1 cellular context compared by ENCODE assay signal in the genomic region with DNA sequence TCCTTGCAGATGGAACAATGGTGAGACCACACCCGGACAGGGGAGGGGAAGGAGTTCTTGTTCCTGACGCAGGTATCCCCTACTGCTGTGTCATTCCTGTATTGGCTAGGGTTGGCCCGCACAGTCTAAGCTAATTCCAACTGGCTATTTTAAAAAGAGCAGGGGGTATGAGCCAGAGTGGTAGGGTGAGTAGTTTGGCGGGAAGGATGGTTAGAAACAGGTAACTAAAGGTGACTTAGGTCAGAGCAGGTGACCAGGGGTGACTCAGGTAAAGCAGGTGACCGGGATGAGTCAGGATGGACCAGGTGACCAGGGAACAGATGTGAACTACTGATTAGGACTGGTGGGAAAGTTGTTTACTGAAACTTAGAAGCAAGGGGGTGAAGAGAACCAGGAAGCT.
TF ChIP-seq lines count a peak whose summit lies in the region.

No MANE protein-coding gene starts in this region.

TF ChIP-seq in HepG2, 621 proteins besides CTCF, POLR2A, EP300 and RAD21 (continued from another document):
- TF ChIP-seq ZEB1 (IDR thresholded peaks at IDR 0.05; ENCODE audit: insufficient replicate concordance, low read depth) (peak; percentile 36), MEIS1 (CRISPR knock-in tag; IDR thresholded peaks at IDR 0.05; ENCODE audit: borderline replicate concordance) (no peak), KMT2A (CRISPR knock-in tag; IDR thresholded peaks at IDR 0.05) (no peak), HHEX (CRISPR knock-in tag; IDR thresholded peaks at IDR 0.05) (no peak), FOSL2 (CRISPR knock-in tag; IDR thresholded peaks at IDR 0.05) (peak; percentile 71), HNF1B (CRISPR knock-in tag; IDR thresholded peaks at IDR 0.05) (0 out of 2 replicates have a peak, but pooled peaks have one; percentile 31), ATRX (CRISPR knock-in tag; IDR thresholded peaks at IDR 0.05; ENCODE audit: borderline replicate concordance) (no peak), PHF5A (CRISPR knock-in tag; IDR thresholded peaks at IDR 0.05; ENCODE audit: low read depth, unreplicated experiment) (no peak), ZNF335 (CRISPR knock-in tag; IDR thresholded peaks at IDR 0.05) (no peak), TOE1 (CRISPR knock-in tag; IDR thresholded peaks at IDR 0.05) (no peak)
- TF ChIP-seq, protein P1, sequence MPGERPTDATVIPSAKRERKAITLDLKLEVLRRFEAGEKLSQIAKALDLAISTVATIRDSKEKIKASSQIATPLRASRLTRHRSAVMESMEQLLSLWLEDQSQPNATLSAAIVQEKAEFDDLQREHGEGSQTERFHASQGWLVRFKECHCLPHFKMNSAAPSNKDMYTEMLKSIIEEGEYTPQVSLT (CRISPR knock-in tag; IDR thresholded peaks at IDR 0.05; ENCODE audit: borderline replicate concordance, low read depth), result no peak
- TF ChIP-seq, protein P2, sequence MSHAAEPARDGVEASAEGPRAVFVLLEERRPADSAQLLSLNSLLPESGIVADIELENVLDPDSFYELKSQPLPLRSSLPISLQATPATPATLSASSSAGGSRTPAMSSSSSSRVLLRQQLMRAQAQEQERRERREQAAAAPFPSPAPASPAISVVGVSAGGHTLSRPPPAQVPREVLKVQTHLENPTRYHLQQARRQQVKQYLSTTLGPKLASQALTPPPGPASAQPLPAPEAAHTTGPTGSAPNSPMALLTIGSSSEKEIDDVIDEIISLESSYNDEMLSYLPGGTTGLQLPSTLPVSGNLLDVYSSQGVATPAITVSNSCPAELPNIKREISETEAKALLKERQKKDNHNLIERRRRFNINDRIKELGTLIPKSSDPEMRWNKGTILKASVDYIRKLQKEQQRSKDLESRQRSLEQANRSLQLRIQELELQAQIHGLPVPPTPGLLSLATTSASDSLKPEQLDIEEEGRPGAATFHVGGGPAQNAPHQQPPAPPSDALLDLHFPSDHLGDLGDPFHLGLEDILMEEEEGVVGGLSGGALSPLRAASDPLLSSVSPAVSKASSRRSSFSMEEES (CRISPR knock-in tag; IDR thresholded peaks at IDR 0.05), result 0 out of 2 replicates have a peak, but pooled peaks have one; percentile 24
- TF ChIP-seq, protein P3, sequence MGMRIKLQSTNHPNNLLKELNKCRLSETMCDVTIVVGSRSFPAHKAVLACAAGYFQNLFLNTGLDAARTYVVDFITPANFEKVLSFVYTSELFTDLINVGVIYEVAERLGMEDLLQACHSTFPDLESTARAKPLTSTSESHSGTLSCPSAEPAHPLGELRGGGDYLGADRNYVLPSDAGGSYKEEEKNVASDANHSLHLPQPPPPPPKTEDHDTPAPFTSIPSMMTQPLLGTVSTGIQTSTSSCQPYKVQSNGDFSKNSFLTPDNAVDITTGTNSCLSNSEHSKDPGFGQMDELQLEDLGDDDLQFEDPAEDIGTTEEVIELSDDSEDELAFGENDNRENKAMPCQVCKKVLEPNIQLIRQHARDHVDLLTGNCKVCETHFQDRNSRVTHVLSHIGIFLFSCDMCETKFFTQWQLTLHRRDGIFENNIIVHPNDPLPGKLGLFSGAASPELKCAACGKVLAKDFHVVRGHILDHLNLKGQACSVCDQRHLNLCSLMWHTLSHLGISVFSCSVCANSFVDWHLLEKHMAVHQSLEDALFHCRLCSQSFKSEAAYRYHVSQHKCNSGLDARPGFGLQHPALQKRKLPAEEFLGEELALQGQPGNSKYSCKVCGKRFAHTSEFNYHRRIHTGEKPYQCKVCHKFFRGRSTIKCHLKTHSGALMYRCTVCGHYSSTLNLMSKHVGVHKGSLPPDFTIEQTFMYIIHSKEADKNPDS (CRISPR knock-in tag; IDR thresholded peaks at IDR 0.05), result no peak
- TF ChIP-seq, protein P4, sequence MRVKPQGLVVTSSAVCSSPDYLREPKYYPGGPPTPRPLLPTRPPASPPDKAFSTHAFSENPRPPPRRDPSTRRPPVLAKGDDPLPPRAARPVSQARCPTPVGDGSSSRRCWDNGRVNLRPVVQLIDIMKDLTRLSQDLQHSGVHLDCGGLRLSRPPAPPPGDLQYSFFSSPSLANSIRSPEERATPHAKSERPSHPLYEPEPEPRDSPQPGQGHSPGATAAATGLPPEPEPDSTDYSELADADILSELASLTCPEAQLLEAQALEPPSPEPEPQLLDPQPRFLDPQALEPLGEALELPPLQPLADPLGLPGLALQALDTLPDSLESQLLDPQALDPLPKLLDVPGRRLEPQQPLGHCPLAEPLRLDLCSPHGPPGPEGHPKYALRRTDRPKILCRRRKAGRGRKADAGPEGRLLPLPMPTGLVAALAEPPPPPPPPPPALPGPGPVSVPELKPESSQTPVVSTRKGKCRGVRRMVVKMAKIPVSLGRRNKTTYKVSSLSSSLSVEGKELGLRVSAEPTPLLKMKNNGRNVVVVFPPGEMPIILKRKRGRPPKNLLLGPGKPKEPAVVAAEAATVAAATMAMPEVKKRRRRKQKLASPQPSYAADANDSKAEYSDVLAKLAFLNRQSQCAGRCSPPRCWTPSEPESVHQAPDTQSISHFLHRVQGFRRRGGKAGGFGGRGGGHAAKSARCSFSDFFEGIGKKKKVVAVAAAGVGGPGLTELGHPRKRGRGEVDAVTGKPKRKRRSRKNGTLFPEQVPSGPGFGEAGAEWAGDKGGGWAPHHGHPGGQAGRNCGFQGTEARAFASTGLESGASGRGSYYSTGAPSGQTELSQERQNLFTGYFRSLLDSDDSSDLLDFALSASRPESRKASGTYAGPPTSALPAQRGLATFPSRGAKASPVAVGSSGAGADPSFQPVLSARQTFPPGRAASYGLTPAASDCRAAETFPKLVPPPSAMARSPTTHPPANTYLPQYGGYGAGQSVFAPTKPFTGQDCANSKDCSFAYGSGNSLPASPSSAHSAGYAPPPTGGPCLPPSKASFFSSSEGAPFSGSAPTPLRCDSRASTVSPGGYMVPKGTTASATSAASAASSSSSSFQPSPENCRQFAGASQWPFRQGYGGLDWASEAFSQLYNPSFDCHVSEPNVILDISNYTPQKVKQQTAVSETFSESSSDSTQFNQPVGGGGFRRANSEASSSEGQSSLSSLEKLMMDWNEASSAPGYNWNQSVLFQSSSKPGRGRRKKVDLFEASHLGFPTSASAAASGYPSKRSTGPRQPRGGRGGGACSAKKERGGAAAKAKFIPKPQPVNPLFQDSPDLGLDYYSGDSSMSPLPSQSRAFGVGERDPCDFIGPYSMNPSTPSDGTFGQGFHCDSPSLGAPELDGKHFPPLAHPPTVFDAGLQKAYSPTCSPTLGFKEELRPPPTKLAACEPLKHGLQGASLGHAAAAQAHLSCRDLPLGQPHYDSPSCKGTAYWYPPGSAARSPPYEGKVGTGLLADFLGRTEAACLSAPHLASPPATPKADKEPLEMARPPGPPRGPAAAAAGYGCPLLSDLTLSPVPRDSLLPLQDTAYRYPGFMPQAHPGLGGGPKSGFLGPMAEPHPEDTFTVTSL (CRISPR knock-in tag; IDR thresholded peaks at IDR 0.05; ENCODE audit: borderline replicate concordance), result peak; percentile 23; the same call in 1 of the 2 replicates
- TF ChIP-seq, protein P5, sequence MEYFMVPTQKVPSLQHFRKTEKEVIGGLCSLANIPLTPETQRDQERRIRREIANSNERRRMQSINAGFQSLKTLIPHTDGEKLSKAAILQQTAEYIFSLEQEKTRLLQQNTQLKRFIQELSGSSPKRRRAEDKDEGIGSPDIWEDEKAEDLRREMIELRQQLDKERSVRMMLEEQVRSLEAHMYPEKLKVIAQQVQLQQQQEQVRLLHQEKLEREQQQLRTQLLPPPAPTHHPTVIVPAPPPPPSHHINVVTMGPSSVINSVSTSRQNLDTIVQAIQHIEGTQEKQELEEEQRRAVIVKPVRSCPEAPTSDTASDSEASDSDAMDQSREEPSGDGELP (IDR thresholded peaks at IDR 0.05; ENCODE audit: borderline replicate concordance, low read depth), result peak; percentile 19; the same call in 1 of the 2 replicates
